8 cellular contexts compared by ENCODE assay signal in genomic region chr18:10851824-10852225, GRCh38.
DNase-seq lines count a peak whose midpoint lies in the region; ATAC-seq, FAIRE-seq and TF ChIP-seq lines count a peak whose summit lies in the region.

No MANE protein-coding gene starts in this region.

- TF ChIP-seq CTCF in AG04449 (IDR thresholded peaks at IDR 0.05; ENCODE audit: insufficient read depth, low read length, missing control alignments) (peak; percentile 38), tibial nerve (IDR thresholded peaks at IDR 0.05) (peak; percentile 63 to 80 (median 66))

- POLR2A ChIA-PET in AG04449 (lab: Yijun Ruan, JAX), result interaction anchor here (0.9 kb wide), 1 partner anchor 701 kb away, joined by 3 read pairs; no protein-coding TSS in a partner anchor

- peak; percentile 16 for DNase-seq in AG04449 (ENCODE audit: low read depth, low spot score)
- peak; percentile 12 for DNase-seq in GM12891 (ENCODE audit: insufficient read length, low spot score)
- DNase-seq in NCI-H2171 (lab: John Stamatoyannopoulos, UW), result peak; percentile 29
- DNase-seq in amniotic stem cell (lab: John Stamatoyannopoulos, UW), result peak; percentile 20
- peak; percentile 37 for DNase-seq in iPS-NIHi7 (ENCODE audit: extremely low spot score)
- no peak for DNase-seq in tibial nerve (ENCODE audit: low spot score in 2 of 2)
- DNase-seq in stimulated activated CD4-positive, alpha-beta T cell treated with anti-CD3 and anti-CD28 coated beads, Interleukin-15, amount 100 ng/mL, for 24 hours, result no peak

- peak in 1 of 2 donors; percentile 28 for TF ChIP-seq EP300 in tibial nerve (IDR thresholded peaks at IDR 0.05)

- 0 to 2% methylated on average over 3 of the region's 3 CpGs for WGBS in tibial nerve, 2 donors

- TF ChIP-seq POLR2A in GM12891 (IDR thresholded peaks at IDR 0.05; ENCODE audit: low read depth, low read length) (no peak), tibial nerve (IDR thresholded peaks at IDR 0.05) (no peak)

- peak; percentile 80 for FAIRE-seq in GM12891 (lab: Jason Lieb, UNC)

- no peaks in the 10 kb centered on the region for H3K36me3 ChIP-seq in tibial nerve

- no peak overlapping the region for H3K4me3 ChIP-seq in AG04449 (ENCODE audit: low read depth, low read length)
- H3K4me3 ChIP-seq in tibial nerve, result no peak overlapping the region

- H3K27ac ChIP-seq in tibial nerve, result no peak overlapping the region

- H3K4me1 ChIP-seq in tibial nerve, result peaks cover 0 to 17% (median 0%) of the 10 kb centered on the region in 4 donors

- H3K27me3 ChIP-seq in tibial nerve, result no peaks in the 10 kb centered on the region

- ATAC-seq in esophagus mucosa, result no peak

- CTCF ChIA-PET in AG04449 (lab: Yijun Ruan, JAX), result interaction anchor here (0.7 to 7.8 kb wide), 37 partner anchors 8 to 881 kb away, joined by 3 to 106 read pairs (median 4); partner anchors contain the start of gene GNAL

- H3K9me3 ChIP-seq in tibial nerve, result no peaks in the 10 kb centered on the region

TF ChIP-seq in GM12891, 5 proteins besides CTCF, POLR2A, EP300 and RAD21:
- TF ChIP-seq POLR2AphosphoS5 (IDR thresholded peaks at IDR 0.05; ENCODE audit: low read depth, low read length) (no peak), POU2F2 (IDR thresholded peaks at IDR 0.05; ENCODE audit: low read depth, low read length) (no peak), PAX5 (IDR thresholded peaks at IDR 0.05; ENCODE audit: insufficient read depth, low read length, severe bottlenecking) (no peak), TAF1 (IDR thresholded peaks at IDR 0.05; ENCODE audit: low read depth, low read length) (no peak), SPI1 (IDR thresholded peaks at IDR 0.05; ENCODE audit: low read depth, low read length) (no peak)

Comparison
In these comparisons a context has a peak if more than half of its experiments do, and no peak if none do; other contexts are left out.
1. DNase-seq: peak in AG04449 (single experiment), GM12891 (single experiment), NCI-H2171 (single experiment), amniotic stem cell (single experiment) and iPS-NIHi7 (single experiment); none in tibial nerve (0 of 2) and stimulated activated CD4-positive, alpha-beta T cell treated with anti-CD3 and anti-CD28 coated beads, Interleukin-15, amount 100 ng/mL, for 24 hours (single experiment).